Comparison of ENCODE assay signal across 9 cellular contexts in the genomic region with DNA sequence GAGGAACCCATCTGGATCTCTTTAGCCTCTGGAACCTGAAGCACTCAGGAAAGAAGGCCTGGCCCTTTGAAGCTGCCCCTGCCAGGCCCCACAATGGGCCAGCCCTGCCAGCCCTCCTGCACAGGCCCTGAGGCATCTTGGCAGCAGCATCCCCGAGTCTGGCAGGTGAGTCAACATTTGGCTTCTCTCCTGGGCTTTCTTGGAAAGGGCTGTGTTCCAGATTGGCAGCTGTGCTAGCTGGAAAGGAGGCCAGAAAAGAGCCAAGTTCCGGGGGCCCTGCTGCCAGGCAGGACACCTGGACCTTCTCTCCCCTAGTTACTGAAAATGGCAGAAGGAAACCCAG.
DNase-seq lines count a peak whose midpoint lies in the region; ATAC-seq and TF ChIP-seq lines count a peak whose summit lies in the region.
"Had no signal": no experiment of that assay in that cellular context is flagged by ENCODE, and none has a peak within 500 bp of the region (broad histone marks: within the 10 kb centered on the region; RNA-seq: fewer than 3 reads in every experiment).

No MANE protein-coding gene starts in this region.

- TF ChIP-seq CTCF in right atrium auricular region (IDR thresholded peaks at IDR 0.05) (no peak), Caco-2 (IDR thresholded peaks at IDR 0.05; ENCODE audit: insufficient read depth in 1 of 2, low read depth in 1 of 2, low read length in 1 of 2, severe bottlenecking in 1 of 2, unreplicated experiment in 1 of 2) (no peak)

- H3K9me3 ChIP-seq in adipocyte (ENCODE audit: control insufficient read depth, low read length) (no peaks in the 10 kb centered on the region), right atrium auricular region (no peaks in the 10 kb centered on the region), Caco-2 (no peaks in the 10 kb centered on the region)

- H3K36me3 Mint-ChIP-seq in Caco-2 (ENCODE audit: insufficient read depth, unreplicated experiment): peaks cover 6% of the 10 kb centered on the region

- no peaks in the 10 kb centered on the region for H3K36me3 ChIP-seq in adipocyte (ENCODE audit: control insufficient read depth, insufficient read depth, low read length, severe bottlenecking)
- no peaks in the 10 kb centered on the region for H3K36me3 ChIP-seq in right atrium auricular region
- no peaks in the 10 kb centered on the region for H3K36me3 ChIP-seq in Caco-2 (ENCODE audit: control insufficient read depth, insufficient read depth, low read length)

- intact Hi-C loops in Caco-2 (cut with micrococcal nuclease; ENCODE audit: unreplicated experiment): no loop called here

- peak in 2 of 3 experiments; percentile 37 to 72 for DNase-seq in NCI-H1417 (lab: John Stamatoyannopoulos, UW)
- no peak for DNase-seq in NCI-H1417 treated with DMSO at 0.1 percent for 48 hours (lab: John Stamatoyannopoulos, UW)
- peak; percentile 95 for DNase-seq in adipocyte (ENCODE audit: low read depth)
- peak; percentile 60 for DNase-seq in right atrium auricular region (ENCODE audit: low spot score)
- peak; percentile 71 for DNase-seq in ureter (ENCODE audit: low spot score)
- DNase-seq in Caco-2: no peak
- DNase-seq in activated effector memory CD4-positive, alpha-beta T cell treated with anti-CD3 and anti-CD28 coated beads, Interleukin-2, amount 50 U/mL, for 16 hours: no peak
- DNase-seq: stimulated activated naive CD4-positive, alpha-beta T cell had no signal

- no peaks in the 10 kb centered on the region for H3K9me3 Mint-ChIP-seq in Caco-2 (ENCODE audit: unreplicated experiment)

- H3K9ac ChIP-seq in adipocyte (ENCODE audit: low read length): no peak overlapping the region

- H3K4me1 Mint-ChIP-seq in Caco-2 (ENCODE audit: low read depth, unreplicated experiment): no peaks in the 10 kb centered on the region

- ATAC-seq in GM18907 (IDR thresholded peaks at IDR 0.05; ENCODE audit: unreplicated experiment): no peak

- H3K27me3 Mint-ChIP-seq in Caco-2 (ENCODE audit: insufficient read depth, unreplicated experiment): no peaks in the 10 kb centered on the region

- H3K4me1 ChIP-seq in adipocyte (ENCODE audit: control insufficient read depth, insufficient read depth, low read length) (peaks cover 22% of the 10 kb centered on the region), right atrium auricular region (peaks cover 0 to 11% of the 10 kb centered on the region in 2 donors), Caco-2 (no peaks in the 10 kb centered on the region)

- H3K27me3 ChIP-seq in adipocyte (replicated peaks; ENCODE audit: control insufficient read depth, insufficient read depth, low read length) (no peaks in the 10 kb centered on the region), right atrium auricular region (no peaks in the 10 kb centered on the region), Caco-2 (replicated peaks; ENCODE audit: control insufficient read depth, insufficient read depth, low read length) (no peaks in the 10 kb centered on the region)

- CTCF ChIA-PET in Caco-2 (lab: Charles Lee): no interaction called here

- H3K27ac Mint-ChIP-seq in Caco-2 (ENCODE audit: unreplicated experiment): no peak overlapping the region

- BruUV-seq in Caco-2 (replicated peaks; lab: Mats Ljungman, UMichigan): no TSS peak

- POLR2A ChIA-PET in Caco-2 (lab: Charles Lee): no interaction called here

- no peak overlapping the region for H3K4me3 Mint-ChIP-seq in Caco-2 (ENCODE audit: unreplicated experiment)

- H3K4me3 ChIP-seq in adipocyte (ENCODE audit: low read length): no peak overlapping the region
- H3K4me3 ChIP-seq in right atrium auricular region: no peak overlapping the region
- H3K4me3 ChIP-seq in Caco-2 (ENCODE audit: low read depth, low read length): no peak overlapping the region

- no peak overlapping the region for H3K27ac ChIP-seq in right atrium auricular region

Comparison
In these comparisons a context has a peak if more than half of its experiments do, and no peak if none do; other contexts are left out.
1. DNase-seq: peak in NCI-H1417 (2 of 3), adipocyte (single experiment), right atrium auricular region (single experiment) and ureter (single experiment); none in NCI-H1417 treated with DMSO at 0.1 percent for 48 hours (single experiment), Caco-2 (0 of 2) and activated effector memory CD4-positive, alpha-beta T cell treated with anti-CD3 and anti-CD28 coated beads, Interleukin-2, amount 50 U/mL, for 16 hours (single experiment).